Comparison of ENCODE assay signal across 8 cellular contexts in the genomic region with DNA sequence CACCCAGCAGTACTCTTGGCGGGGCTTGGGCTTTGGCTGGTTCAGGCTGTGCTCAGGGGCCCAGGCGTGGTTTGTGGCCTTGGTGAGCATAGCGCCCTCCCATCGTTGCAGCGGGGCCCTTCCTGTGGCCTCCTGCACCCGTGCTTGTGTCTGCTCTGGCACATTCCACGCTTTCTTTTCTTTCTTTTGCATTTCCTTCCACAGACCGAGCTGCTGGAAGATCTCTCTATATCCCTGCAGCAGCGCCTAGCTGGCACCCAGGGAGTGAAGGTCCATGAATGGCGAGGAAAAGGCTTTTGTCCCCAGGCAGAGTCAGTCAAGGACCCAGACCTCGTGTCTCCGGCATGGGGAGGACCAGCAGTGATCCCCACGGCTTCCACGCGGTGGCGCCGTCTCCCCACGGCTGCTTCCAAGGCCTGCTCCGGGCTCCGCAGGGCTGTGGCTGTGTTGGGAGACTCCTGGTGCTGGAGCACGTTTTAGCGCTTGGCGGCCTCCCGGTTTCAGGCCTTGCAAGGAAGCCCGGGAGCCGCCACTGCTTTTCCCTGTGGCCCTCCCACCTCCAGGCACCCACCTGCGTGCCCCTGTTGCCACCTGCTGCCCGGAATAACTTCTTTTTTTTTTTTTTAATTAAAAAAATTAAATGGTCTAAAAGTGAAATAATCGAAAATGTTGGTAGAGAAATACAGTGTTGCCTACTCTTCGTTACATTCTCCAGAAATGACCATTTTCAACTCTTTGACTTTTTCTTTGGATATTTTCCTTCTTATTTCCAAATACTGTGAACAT. TPM values are rescaled to one million over a fixed set of nuclear protein-coding genes. Genes with fewer than 3 reads are reported as not detected.
A peak's percentile ranks its signal among the peaks of the same experiment; 100 is the strongest.
DNase-seq lines count a peak whose midpoint lies in the region; ATAC-seq and TF ChIP-seq lines count a peak whose summit lies in the region.

No MANE protein-coding gene starts in this region.

- H3K36me3 Mint-ChIP-seq in central memory CD8-positive, alpha-beta T cell (ENCODE audit: insufficient read depth): no peaks in the 10 kb centered on the region

- no peaks in the 10 kb centered on the region for H3K27me3 Mint-ChIP-seq in central memory CD8-positive, alpha-beta T cell

- peaks cover 22% of the 10 kb centered on the region for H3K4me1 Mint-ChIP-seq in central memory CD8-positive, alpha-beta T cell

- intact Hi-C loops in left colon (cut with DNase I, micrococcal nuclease): no loop called here

- DNase-seq in GM10248 (ENCODE audit: extremely low spot score): peak; percentile 87
- DNase-seq in NCI-H2171 treated with DMSO at 0.1 percent for 48 hours (lab: John Stamatoyannopoulos, UW): peak; percentile 68
- peak; percentile 50 for DNase-seq in activated CD4-positive, alpha-beta T cell treated with anti-CD3 and anti-CD28 coated beads for 1 hour
- peak; percentile 61 to 68 for DNase-seq in central memory CD8-positive, alpha-beta T cell (ENCODE audit: low spot score in 2 of 2)
- DNase-seq in left colon: peak; percentile 69 to 81
- peak; percentile 78 to 81 for DNase-seq in stimulated activated CD4-positive, alpha-beta T cell treated with anti-CD3 and anti-CD28 coated beads, Interleukin-2, amount 100 ng/mL, for 48 hours
- no peak for DNase-seq in DMS153 treated with DMSO at 0.1 percent for 48 hours (lab: John Stamatoyannopoulos, UW; ENCODE audit: unreplicated experiment)

- CTCF ChIA-PET in GM10248 (lab: Yijun Ruan, JAX): interaction anchor here (1.0 to 1.8 kb wide), 3 partner anchors 9 to 219 kb away, joined by 3 to 9 read pairs (median 3); no protein-coding TSS in a partner anchor

- ATAC-seq in HG02642 (IDR thresholded peaks at IDR 0.05; ENCODE audit: poor library complexity, unreplicated experiment): peak; percentile 78
- ATAC-seq in central memory CD8-positive, alpha-beta T cell (replicated peaks; ENCODE audit: extremely low read depth, poor library complexity, severe bottlenecking): peak; percentile 92
- peak; percentile 96 for ATAC-seq in left colon

- H3K27ac Mint-ChIP-seq in central memory CD8-positive, alpha-beta T cell (ENCODE audit: low read depth): peak overlapping the region; percentile 74

- TF ChIP-seq CTCF in GM10248 (IDR thresholded peaks at IDR 0.05; ENCODE audit: control extremely low read depth, extremely low read depth, low read depth, missing control alignments): peak; percentile 76

- H3K9me3 Mint-ChIP-seq in central memory CD8-positive, alpha-beta T cell: no peaks in the 10 kb centered on the region

- POLR2A ChIA-PET in GM10248 (lab: Yijun Ruan, JAX): no interaction called here

- peak overlapping the region; percentile 47 for H3K4me3 Mint-ChIP-seq in central memory CD8-positive, alpha-beta T cell

RNA-seq across cellular contexts. Expression of a gene that starts 28.5 kb away (rescaled TPM):
- 10 to 100 TPM; 22.6 to 28.6 TPM for total RNA-seq in left colon

RNA-seq across cellular contexts. Expression of a gene that starts 51.8 kb away (rescaled TPM):
- total RNA-seq in left colon: under 1 TPM; 0.12 to 0.22 TPM
